In genomic region chr1:89908993-89909436, GRCh38 we compare ENCODE assay signal across 9 cellular contexts.
DNase-seq lines count a peak whose midpoint lies in the region; ATAC-seq lines count a peak whose summit lies in the region.
"Had no signal": no experiment of that assay in that cellular context is flagged by ENCODE, and none has a peak within 500 bp of the region (broad histone marks: within the 10 kb centered on the region; RNA-seq: fewer than 3 reads in every experiment).

No MANE protein-coding gene starts in this region.

- H3K23ac ChIP-seq in mesenchymal stem cell (ENCODE audit: low read length in 2 of 2) = no peak overlapping the region

- H3K9me3 ChIP-seq in mesenchymal stem cell (ENCODE audit: control insufficient read depth, low read length) = no peaks in the 10 kb centered on the region

- H2BK120ac ChIP-seq in mesenchymal stem cell (ENCODE audit: low read depth, low read length) = no peak overlapping the region

- no peak overlapping the region for H2BK12ac ChIP-seq in mesenchymal stem cell (ENCODE audit: low read length in 2 of 2)

- H4K8ac ChIP-seq in mesenchymal stem cell (ENCODE audit: low read length) = no peak overlapping the region

- H3K4me3 ChIP-seq in mesenchymal stem cell (ENCODE audit: insufficient read depth in 1 of 2, low read depth in 1 of 2, low read length in 2 of 2) = no peak overlapping the region

- peaks cover 4% of the 10 kb centered on the region for H3K79me1 ChIP-seq in mesenchymal stem cell (replicated peaks; ENCODE audit: low read length, poor library complexity, severe bottlenecking)

- H2AK5ac ChIP-seq in mesenchymal stem cell (ENCODE audit: low read length, severe bottlenecking) = no peak overlapping the region

- H3K27me3 ChIP-seq in mesenchymal stem cell (ENCODE audit: control insufficient read depth in 1 of 2, insufficient read depth in 1 of 2, low read length in 2 of 2) = no peaks in the 10 kb centered on the region

- WGBS in mesenchymal stem cell = no CpG with 5 or more reads among the region's 3 CpGs

- no peaks in the 10 kb centered on the region for H3K36me3 ChIP-seq in mesenchymal stem cell (ENCODE audit: control insufficient read depth in 1 of 2, insufficient read depth in 2 of 2, low read depth in 1 of 2, low read length in 2 of 2)

- no peak overlapping the region for H3K4me2 ChIP-seq in mesenchymal stem cell (ENCODE audit: low read length, poor library complexity, severe bottlenecking)

- H2BK15ac ChIP-seq in mesenchymal stem cell (ENCODE audit: low read depth, poor library complexity, severe bottlenecking) = no peak overlapping the region

- no peak overlapping the region for H4K91ac ChIP-seq in mesenchymal stem cell (ENCODE audit: low read length)

- H3K9ac ChIP-seq in mesenchymal stem cell (ENCODE audit: low read length) = peak overlapping the region; percentile 47

- H3K27ac ChIP-seq in mesenchymal stem cell (ENCODE audit: low read length, poor library complexity, severe bottlenecking) = peak overlapping the region; percentile 51

- ATAC-seq in GM18907 (IDR thresholded peaks at IDR 0.05; ENCODE audit: unreplicated experiment) (no peak), HG03045 (IDR thresholded peaks at IDR 0.05; ENCODE audit: unreplicated experiment) (no peak), GM21423 (IDR thresholded peaks at IDR 0.05; ENCODE audit: unreplicated experiment) (no peak)

- no peak overlapping the region for H3K4ac ChIP-seq in mesenchymal stem cell (ENCODE audit: low read depth in 1 of 2, low read length in 2 of 2)

- H3K18ac ChIP-seq in mesenchymal stem cell (ENCODE audit: low read depth in 1 of 2, low read length in 2 of 2) = no peak overlapping the region

- peak; percentile 45 for DNase-seq in AG20443 (ENCODE audit: low spot score)
- peak; percentile 17 for DNase-seq in HT1080 (ENCODE audit: low read depth)
- peak; percentile 98 for DNase-seq in amniotic epithelial cell (ENCODE audit: low read depth)
- peak; percentile 92 for DNase-seq in mesenchymal stem cell
- DNase-seq in cerebellar nuclear complex (lab: John Stamatoyannopoulos, UW) = no peak
- DNase-seq: activated CD4-positive, alpha-beta T cell treated with anti-CD3 and anti-CD28 coated beads for 1 hour had no signal

- no peak overlapping the region for H3K14ac ChIP-seq in mesenchymal stem cell (ENCODE audit: low read length in 2 of 2)

- no peak overlapping the region for H2AFZ ChIP-seq in mesenchymal stem cell (ENCODE audit: low read depth, low read length)

- peaks cover 18% of the 10 kb centered on the region for H3K4me1 ChIP-seq in mesenchymal stem cell (ENCODE audit: control insufficient read depth, insufficient read depth, low read depth, low read length)

- H2BK5ac ChIP-seq in mesenchymal stem cell (ENCODE audit: low read depth, low read length, poor library complexity, severe bottlenecking) = no peak overlapping the region

Comparison
In these comparisons a context has a peak if more than half of its experiments do, and no peak if none do; other contexts are left out.
1. DNase-seq: peak in AG20443 (single experiment), HT1080 (single experiment), amniotic epithelial cell (single experiment) and mesenchymal stem cell (single experiment); none in cerebellar nuclear complex (0 of 2).